In genomic region chr11:78290293-78291176, GRCh38 we compare ENCODE assay signal across 1 cellular context.
TF ChIP-seq lines count a peak whose summit lies in the region.

No MANE protein-coding gene starts in this region.

TF ChIP-seq in HepG2, 621 proteins besides CTCF, POLR2A, EP300 and RAD21 (continued from another document and continues in another):
- TF ChIP-seq ATRX (CRISPR knock-in tag; IDR thresholded peaks at IDR 0.05; ENCODE audit: borderline replicate concordance) (no peak), ZNF282 (IDR thresholded peaks at IDR 0.05; ENCODE audit: partially characterized antibody) (no peak), MIER3 (CRISPR knock-in tag; IDR thresholded peaks at IDR 0.05; ENCODE audit: borderline replicate concordance) (peak; percentile 99), KDM1A (CRISPR knock-in tag; IDR thresholded peaks at IDR 0.05) (peak; percentile 78; the same call in 1 of the 2 replicates), ISX (CRISPR knock-in tag; conservative IDR thresholded peaks at IDR 0.05) (no peak), HOXA9 (CRISPR knock-in tag; IDR thresholded peaks at IDR 0.05; ENCODE audit: borderline replicate concordance) (no peak), FOXC1 (CRISPR knock-in tag; IDR thresholded peaks at IDR 0.05; ENCODE audit: borderline replicate concordance) (no peak), SAP130 (CRISPR knock-in tag; IDR thresholded peaks at IDR 0.05; ENCODE audit: low read depth) (peak; percentile 96), ZFX (CRISPR knock-in tag; IDR thresholded peaks at IDR 0.05; ENCODE audit: low read depth) (peak; percentile 47; the same call in 1 of the 2 replicates), CHCHD3 (CRISPR knock-in tag; IDR thresholded peaks at IDR 0.05) (no peak), GMEB2 (CRISPR knock-in tag; IDR thresholded peaks at IDR 0.05; ENCODE audit: low read depth) (no peak), KLF12 (CRISPR knock-in tag; IDR thresholded peaks at IDR 0.05; ENCODE audit: borderline replicate concordance) (no peak), ZNF577 (CRISPR knock-in tag; IDR thresholded peaks at IDR 0.05; ENCODE audit: borderline replicate concordance, low read depth) (no peak), ZNF441 (CRISPR knock-in tag; IDR thresholded peaks at IDR 0.05; ENCODE audit: borderline replicate concordance) (peak; percentile 63; the same call in 1 of the 2 replicates), ZNF224 (CRISPR knock-in tag; IDR thresholded peaks at IDR 0.05) (no peak), NFYB (CRISPR knock-in tag; IDR thresholded peaks at IDR 0.05) (no peak), SATB2 (CRISPR knock-in tag; IDR thresholded peaks at IDR 0.05) (no peak), CCDC6 (CRISPR knock-in tag; IDR thresholded peaks at IDR 0.05) (peak; percentile 86), BCL3 (CRISPR knock-in tag; IDR thresholded peaks at IDR 0.05) (no peak), ZMYM4 (CRISPR knock-in tag; IDR thresholded peaks at IDR 0.05) (peak; percentile 96), ZMYM2 (CRISPR knock-in tag; IDR thresholded peaks at IDR 0.05) (peak; percentile 77), BATF2 (CRISPR knock-in tag; IDR thresholded peaks at IDR 0.05) (no peak), KDM5B (CRISPR knock-in tag; IDR thresholded peaks at IDR 0.05; ENCODE audit: borderline replicate concordance) (no peak), ZNF572 (CRISPR knock-in tag; IDR thresholded peaks at IDR 0.05) (no peak), HES4 (CRISPR knock-in tag; IDR thresholded peaks at IDR 0.05; ENCODE audit: borderline replicate concordance) (no peak), ZNF101 (CRISPR knock-in tag; IDR thresholded peaks at IDR 0.05; ENCODE audit: borderline replicate concordance, low read depth) (peak; percentile 46; the same call in 1 of the 2 replicates), ETV6 (CRISPR knock-in tag; conservative IDR thresholded peaks at IDR 0.05) (peak; percentile 44; the same call in 1 of the 2 replicates), MYC (CRISPR knock-in tag; IDR thresholded peaks at IDR 0.05; ENCODE audit: borderline replicate concordance) (no peak), GFI1 (CRISPR knock-in tag; IDR thresholded peaks at IDR 0.05; ENCODE audit: borderline replicate concordance) (peak; percentile 85), ESRRA (CRISPR knock-in tag; IDR thresholded peaks at IDR 0.05; ENCODE audit: low read depth) (peak; percentile 80), ZNF367 (CRISPR knock-in tag; IDR thresholded peaks at IDR 0.05; ENCODE audit: borderline replicate concordance) (no peak), ISL2 (CRISPR knock-in tag; IDR thresholded peaks at IDR 0.05) (peak; percentile 96), NFRKB (IDR thresholded peaks at IDR 0.05) (no peak), ZBTB49 (CRISPR knock-in tag; IDR thresholded peaks at IDR 0.05; ENCODE audit: borderline replicate concordance) (peak; percentile 71; the same call in 1 of the 2 replicates), ONECUT2 (CRISPR knock-in tag; IDR thresholded peaks at IDR 0.05) (no peak), ZNF777 (CRISPR knock-in tag; IDR thresholded peaks at IDR 0.05) (no peak), ZNF841 (CRISPR knock-in tag; IDR thresholded peaks at IDR 0.05; ENCODE audit: borderline replicate concordance) (no peak), ZNF44 (CRISPR knock-in tag; IDR thresholded peaks at IDR 0.05) (no peak), HDAC6 (IDR thresholded peaks at IDR 0.05; ENCODE audit: low read depth, low read length) (no peak), ZNF343 (CRISPR knock-in tag; IDR thresholded peaks at IDR 0.05) (no peak), KAT2B (IDR thresholded peaks at IDR 0.05; ENCODE audit: borderline replicate concordance, low read depth, low read length) (no peak), SP4 (CRISPR knock-in tag; IDR thresholded peaks at IDR 0.05) (no peak), FOXM1 (CRISPR knock-in tag; IDR thresholded peaks at IDR 0.05) (no peak), PHF20 (CRISPR knock-in tag; IDR thresholded peaks at IDR 0.05) (peak; percentile 45; the same call in 1 of the 2 replicates), NCOA2 (CRISPR knock-in tag; IDR thresholded peaks at IDR 0.05) (peak; percentile 99), ZNF747 (CRISPR knock-in tag; IDR thresholded peaks at IDR 0.05; ENCODE audit: borderline replicate concordance) (peak; percentile 53; the same call in 1 of the 2 replicates), ZNF253 (CRISPR knock-in tag; IDR thresholded peaks at IDR 0.05; ENCODE audit: borderline replicate concordance) (no peak), RFX5 (IDR thresholded peaks at IDR 0.05; ENCODE audit: low read depth, low read length) (no peak), HOXA5 (CRISPR knock-in tag; IDR thresholded peaks at IDR 0.05) (no peak; the same call in 1 of the 2 replicates), MIER2 (CRISPR knock-in tag; IDR thresholded peaks at IDR 0.05) (peak; percentile 84)
- TF ChIP-seq, protein P1, sequence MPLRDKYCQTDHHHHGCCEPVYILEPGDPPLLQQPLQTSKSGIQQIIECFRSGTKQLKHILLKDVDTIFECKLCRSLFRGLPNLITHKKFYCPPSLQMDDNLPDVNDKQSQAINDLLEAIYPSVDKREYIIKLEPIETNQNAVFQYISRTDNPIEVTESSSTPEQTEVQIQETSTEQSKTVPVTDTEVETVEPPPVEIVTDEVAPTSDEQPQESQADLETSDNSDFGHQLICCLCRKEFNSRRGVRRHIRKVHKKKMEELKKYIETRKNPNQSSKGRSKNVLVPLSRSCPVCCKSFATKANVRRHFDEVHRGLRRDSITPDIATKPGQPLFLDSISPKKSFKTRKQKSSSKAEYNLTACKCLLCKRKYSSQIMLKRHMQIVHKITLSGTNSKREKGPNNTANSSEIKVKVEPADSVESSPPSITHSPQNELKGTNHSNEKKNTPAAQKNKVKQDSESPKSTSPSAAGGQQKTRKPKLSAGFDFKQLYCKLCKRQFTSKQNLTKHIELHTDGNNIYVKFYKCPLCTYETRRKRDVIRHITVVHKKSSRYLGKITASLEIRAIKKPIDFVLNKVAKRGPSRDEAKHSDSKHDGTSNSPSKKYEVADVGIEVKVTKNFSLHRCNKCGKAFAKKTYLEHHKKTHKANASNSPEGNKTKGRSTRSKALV (CRISPR knock-in tag; IDR thresholded peaks at IDR 0.05): no peak
- TF ChIP-seq, protein P2, sequence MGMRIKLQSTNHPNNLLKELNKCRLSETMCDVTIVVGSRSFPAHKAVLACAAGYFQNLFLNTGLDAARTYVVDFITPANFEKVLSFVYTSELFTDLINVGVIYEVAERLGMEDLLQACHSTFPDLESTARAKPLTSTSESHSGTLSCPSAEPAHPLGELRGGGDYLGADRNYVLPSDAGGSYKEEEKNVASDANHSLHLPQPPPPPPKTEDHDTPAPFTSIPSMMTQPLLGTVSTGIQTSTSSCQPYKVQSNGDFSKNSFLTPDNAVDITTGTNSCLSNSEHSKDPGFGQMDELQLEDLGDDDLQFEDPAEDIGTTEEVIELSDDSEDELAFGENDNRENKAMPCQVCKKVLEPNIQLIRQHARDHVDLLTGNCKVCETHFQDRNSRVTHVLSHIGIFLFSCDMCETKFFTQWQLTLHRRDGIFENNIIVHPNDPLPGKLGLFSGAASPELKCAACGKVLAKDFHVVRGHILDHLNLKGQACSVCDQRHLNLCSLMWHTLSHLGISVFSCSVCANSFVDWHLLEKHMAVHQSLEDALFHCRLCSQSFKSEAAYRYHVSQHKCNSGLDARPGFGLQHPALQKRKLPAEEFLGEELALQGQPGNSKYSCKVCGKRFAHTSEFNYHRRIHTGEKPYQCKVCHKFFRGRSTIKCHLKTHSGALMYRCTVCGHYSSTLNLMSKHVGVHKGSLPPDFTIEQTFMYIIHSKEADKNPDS (CRISPR knock-in tag; IDR thresholded peaks at IDR 0.05): no peak
- TF ChIP-seq, protein P3, sequence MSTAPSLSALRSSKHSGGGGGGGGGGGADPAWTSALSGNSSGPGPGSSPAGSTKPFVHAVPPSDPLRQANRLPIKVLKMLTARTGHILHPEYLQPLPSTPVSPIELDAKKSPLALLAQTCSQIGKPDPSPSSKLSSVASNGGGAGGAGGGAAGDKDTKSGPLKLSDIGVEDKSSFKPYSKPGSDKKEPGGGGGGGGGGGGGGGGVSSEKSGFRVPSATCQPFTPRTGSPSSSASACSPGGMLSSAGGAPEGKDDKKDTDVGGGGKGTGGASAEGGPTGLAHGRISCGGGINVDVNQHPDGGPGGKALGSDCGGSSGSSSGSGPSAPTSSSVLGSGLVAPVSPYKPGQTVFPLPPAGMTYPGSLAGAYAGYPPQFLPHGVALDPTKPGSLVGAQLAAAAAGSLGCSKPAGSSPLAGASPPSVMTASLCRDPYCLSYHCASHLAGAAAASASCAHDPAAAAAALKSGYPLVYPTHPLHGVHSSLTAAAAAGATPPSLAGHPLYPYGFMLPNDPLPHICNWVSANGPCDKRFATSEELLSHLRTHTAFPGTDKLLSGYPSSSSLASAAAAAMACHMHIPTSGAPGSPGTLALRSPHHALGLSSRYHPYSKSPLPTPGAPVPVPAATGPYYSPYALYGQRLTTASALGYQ (CRISPR knock-in tag; IDR thresholded peaks at IDR 0.05): peak; percentile 78; the same call in 1 of the 2 replicates
- TF ChIP-seq, protein P4, sequence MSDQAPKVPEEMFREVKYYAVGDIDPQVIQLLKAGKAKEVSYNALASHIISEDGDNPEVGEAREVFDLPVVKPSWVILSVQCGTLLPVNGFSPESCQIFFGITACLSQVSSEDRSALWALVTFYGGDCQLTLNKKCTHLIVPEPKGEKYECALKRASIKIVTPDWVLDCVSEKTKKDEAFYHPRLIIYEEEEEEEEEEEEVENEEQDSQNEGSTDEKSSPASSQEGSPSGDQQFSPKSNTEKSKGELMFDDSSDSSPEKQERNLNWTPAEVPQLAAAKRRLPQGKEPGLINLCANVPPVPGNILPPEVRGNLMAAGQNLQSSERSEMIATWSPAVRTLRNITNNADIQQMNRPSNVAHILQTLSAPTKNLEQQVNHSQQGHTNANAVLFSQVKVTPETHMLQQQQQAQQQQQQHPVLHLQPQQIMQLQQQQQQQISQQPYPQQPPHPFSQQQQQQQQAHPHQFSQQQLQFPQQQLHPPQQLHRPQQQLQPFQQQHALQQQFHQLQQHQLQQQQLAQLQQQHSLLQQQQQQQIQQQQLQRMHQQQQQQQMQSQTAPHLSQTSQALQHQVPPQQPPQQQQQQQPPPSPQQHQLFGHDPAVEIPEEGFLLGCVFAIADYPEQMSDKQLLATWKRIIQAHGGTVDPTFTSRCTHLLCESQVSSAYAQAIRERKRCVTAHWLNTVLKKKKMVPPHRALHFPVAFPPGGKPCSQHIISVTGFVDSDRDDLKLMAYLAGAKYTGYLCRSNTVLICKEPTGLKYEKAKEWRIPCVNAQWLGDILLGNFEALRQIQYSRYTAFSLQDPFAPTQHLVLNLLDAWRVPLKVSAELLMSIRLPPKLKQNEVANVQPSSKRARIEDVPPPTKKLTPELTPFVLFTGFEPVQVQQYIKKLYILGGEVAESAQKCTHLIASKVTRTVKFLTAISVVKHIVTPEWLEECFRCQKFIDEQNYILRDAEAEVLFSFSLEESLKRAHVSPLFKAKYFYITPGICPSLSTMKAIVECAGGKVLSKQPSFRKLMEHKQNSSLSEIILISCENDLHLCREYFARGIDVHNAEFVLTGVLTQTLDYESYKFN (CRISPR knock-in tag; conservative IDR thresholded peaks at IDR 0.05): peak; percentile 92
- TF ChIP-seq, protein P5, sequence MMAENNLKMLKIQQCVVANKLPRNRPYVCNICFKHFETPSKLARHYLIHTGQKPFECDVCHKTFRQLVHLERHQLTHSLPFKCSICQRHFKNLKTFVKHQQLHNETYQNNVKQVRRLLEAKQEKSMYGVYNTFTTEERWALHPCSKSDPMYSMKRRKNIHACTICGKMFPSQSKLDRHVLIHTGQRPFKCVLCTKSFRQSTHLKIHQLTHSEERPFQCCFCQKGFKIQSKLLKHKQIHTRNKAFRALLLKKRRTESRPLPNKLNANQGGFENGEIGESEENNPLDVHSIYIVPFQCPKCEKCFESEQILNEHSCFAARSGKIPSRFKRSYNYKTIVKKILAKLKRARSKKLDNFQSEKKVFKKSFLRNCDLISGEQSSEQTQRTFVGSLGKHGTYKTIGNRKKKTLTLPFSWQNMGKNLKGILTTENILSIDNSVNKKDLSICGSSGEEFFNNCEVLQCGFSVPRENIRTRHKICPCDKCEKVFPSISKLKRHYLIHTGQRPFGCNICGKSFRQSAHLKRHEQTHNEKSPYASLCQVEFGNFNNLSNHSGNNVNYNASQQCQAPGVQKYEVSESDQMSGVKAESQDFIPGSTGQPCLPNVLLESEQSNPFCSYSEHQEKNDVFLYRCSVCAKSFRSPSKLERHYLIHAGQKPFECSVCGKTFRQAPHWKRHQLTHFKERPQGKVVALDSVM (CRISPR knock-in tag; IDR thresholded peaks at IDR 0.05): peak; percentile 64
